In genomic region chr12:105301696-105302095, GRCh38 we compare ENCODE assay signal across 9 cellular contexts.
"Had no signal": no experiment of that assay in that cellular context is flagged by ENCODE, and none has a peak within 500 bp of the region (broad histone marks: within the 10 kb centered on the region; RNA-seq: fewer than 3 reads in every experiment).

No MANE protein-coding gene starts in this region.

- FAIRE-seq: H1, H54, HTR-8/SVneo, K562 had no signal

- H3K4me3 ChIP-seq: GM23338, K562 had no signal

- H3K4me2 ChIP-seq: GM23338 had no signal

- ATAC-seq: K562 had no signal

- H2AFZ ChIP-seq: GM23338 had no signal

- DNase-seq: H9, HCEC 1CT, HFFc6, IMR-90 had no signal
